In the genomic region with DNA sequence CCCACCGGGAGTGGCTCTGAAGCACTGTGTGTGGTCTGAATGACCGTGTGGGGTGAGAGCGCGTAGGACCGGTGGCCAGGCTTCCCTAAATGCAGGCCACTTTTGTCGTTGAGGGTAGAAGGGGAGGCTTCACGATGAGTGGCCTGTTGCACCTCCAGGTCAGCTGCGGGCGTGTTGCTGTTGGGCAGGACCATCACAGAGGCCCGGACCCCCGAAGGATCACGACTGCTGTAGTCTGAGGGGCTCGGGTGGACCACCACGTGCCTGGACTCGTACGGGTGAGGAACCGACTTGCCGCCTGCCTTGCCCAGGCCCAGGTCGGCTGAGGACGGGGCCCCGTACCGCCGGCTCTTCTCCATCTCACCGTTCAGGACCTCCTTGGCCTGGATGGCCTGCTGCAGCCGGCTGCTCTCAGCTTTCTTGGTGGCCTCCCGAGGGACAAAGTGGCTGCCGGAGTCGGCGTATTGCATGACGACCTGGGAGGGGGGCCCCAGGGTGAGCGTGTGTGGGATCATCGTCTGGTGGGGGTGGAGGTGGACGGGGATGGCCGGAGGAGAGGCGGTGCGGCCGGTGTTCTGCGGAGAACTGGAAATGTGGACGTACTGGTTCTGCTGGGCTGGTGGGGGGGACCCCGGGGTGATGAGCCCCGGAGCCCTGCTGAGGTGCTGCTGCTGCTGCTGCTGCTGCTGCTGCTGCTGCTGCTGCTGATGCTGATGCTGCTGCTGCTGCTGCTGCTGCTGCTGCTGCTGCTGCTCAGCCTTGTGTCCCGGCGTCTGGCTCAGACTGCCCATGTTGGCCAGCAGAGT, we compare ENCODE assay signal across 1 cellular context.
TF ChIP-seq lines count a peak whose summit lies in the region.

No MANE protein-coding gene starts in this region.

TF ChIP-seq in endothelial cell of umbilical vein, 7 proteins besides CTCF, POLR2A, EP300 and RAD21 (continued from another document):
- TF ChIP-seq JUN (IDR thresholded peaks at IDR 0.05; ENCODE audit: borderline replicate concordance, insufficient read depth, insufficient read length, low read depth) = no peak
- TF ChIP-seq EZH2 (IDR thresholded peaks at IDR 0.05; ENCODE audit: borderline replicate concordance, low read depth, low read length, severe bottlenecking) = no peak
- no peak for TF ChIP-seq GATA2 (IDR thresholded peaks at IDR 0.05; ENCODE audit: insufficient read depth, insufficient read length, low read depth, low read length)
